ENCODE assay signal across 27 cellular contexts in the genomic region with DNA sequence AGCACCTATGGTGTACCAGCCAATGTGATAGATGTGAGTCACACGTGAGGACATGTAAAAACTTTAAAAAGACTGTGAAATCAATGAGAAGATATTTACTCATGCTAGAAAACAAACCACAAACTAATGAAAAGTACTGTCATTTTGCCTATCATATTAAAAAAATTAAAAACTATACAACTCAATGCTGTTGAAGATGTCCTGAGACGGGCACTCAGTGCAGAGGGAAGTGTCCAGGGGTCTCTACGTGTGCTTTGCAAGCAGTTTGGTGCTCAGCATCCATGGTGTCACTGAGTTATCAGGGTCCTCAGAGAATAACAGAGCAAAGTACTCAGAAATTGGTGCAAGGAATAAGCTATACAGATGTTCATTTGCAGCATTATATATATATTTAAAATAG.
"Had no signal": no experiment of that assay in that cellular context is flagged by ENCODE, and none has a peak within 500 bp of the region (broad histone marks: within the 10 kb centered on the region; RNA-seq: fewer than 3 reads in every experiment).

No MANE protein-coding gene starts in this region.

- H3K4me1 ChIP-seq: stomach, suprapubic skin, testis, thyroid gland, tibial nerve, transverse colon, upper lobe of left lung, upper lobe of right lung, uterus, vagina had no signal

- H3K27me3 ChIP-seq: stomach, suprapubic skin, testis, thyroid gland, tibial artery, tibial nerve, transverse colon, upper lobe of left lung, upper lobe of right lung, uterus, vagina had no signal

- H3K36me3 ChIP-seq: stomach, suprapubic skin, thoracic aorta, thyroid gland, tibial artery, tibial nerve, transverse colon, upper lobe of left lung, upper lobe of right lung, uterus, vagina had no signal

- ATAC-seq: stimulated activated effector memory CD8-positive, alpha-beta T cell treated with anti-CD3 and anti-CD28 coated beads, Interleukin-12 subunit alpha, Interleukin-12 subunit beta, amount 100 ng/mL, for 72 hours; stimulated activated memory B cell treated with anti-CD40 and anti-IgM and Interleukin-4, amounts not matched to agents 10 μg/mL and 1 μg/mL and 100 μg/mL, for 72 hours; stimulated activated naive B cell treated with anti-CD40 and anti-IgM and Interleukin-4, amounts not matched to agents 10 μg/mL and 1 μg/mL and 100 μg/mL, for 72 hours; stimulated activated naive CD8-positive, alpha-beta T cell treated with anti-CD3 and anti-CD28 coated beads, Interleukin-15, amount 100 ng/mL, for 72 hours; stimulated activated naive CD8-positive, alpha-beta T cell treated with anti-CD3 and anti-CD28 coated beads, Interleukin-15, Interleukin-2, amounts not matched to agents 100 U/mL and 50 U/mL, for 24 hours; upper lobe of right lung had no signal

- DNase-seq: stimulated activated CD4-positive, alpha-beta T cell treated with anti-CD3 and anti-CD28 coated beads, Interleukin-2, amount 100 ng/mL, for 48 hours; stimulated activated CD4-positive, alpha-beta T cell treated with anti-CD3 and anti-CD28 coated beads, Interleukin-4, amount 100 ng/mL, for 1 hour; stimulated activated CD4-positive, alpha-beta T cell treated with anti-CD3 and anti-CD28 coated beads, Interleukin-4, amount 100 ng/mL, for 24 hours; stimulated activated CD4-positive, alpha-beta T cell treated with anti-CD3 and anti-CD28 coated beads, Interleukin-4, amount 100 ng/mL, for 4 hours; stimulated activated CD8-positive, alpha-beta memory T cell treated with anti-CD3 and anti-CD28 coated beads, Interleukin-4, amount 100 ng/mL, for 48 hours; stimulated activated naive B cell treated with anti-CD40 and anti-IgM and Interleukin-4, amounts not matched to agents 10 μg/mL and 1 μg/mL and 100 μg/mL, for 72 hours; stimulated activated naive CD4-positive, alpha-beta T cell; stimulated activated naive CD4-positive, alpha-beta T cell treated with Interleukin-2 at 50 U/mL for 16 hours; stimulated activated naive CD8-positive, alpha-beta T cell treated with anti-CD3 and anti-CD28 coated beads, Interleukin-15, amount 100 ng/mL, for 72 hours; stimulated activated naive CD8-positive, alpha-beta T cell treated with anti-CD3 and anti-CD28 coated beads, Interleukin-15, Interleukin-2, amounts not matched to agents 100 U/mL and 50 U/mL, for 24 hours; stomach; substantia nigra; testis; thyroid gland; tibial artery; transverse colon; trophoblast cell; upper lobe of right lung; uterus had no signal

- H3K9me3 ChIP-seq: suprapubic skin, testis, thoracic aorta, thyroid gland, tibial artery, transverse colon, upper lobe of right lung, uterus, vagina had no signal

- H3K4me3 ChIP-seq: stomach, suprapubic skin, testis, thoracic aorta, thyroid gland, tibial artery, tibial nerve, transverse colon, upper lobe of left lung, upper lobe of right lung, uterus, vagina had no signal

- H3K27ac ChIP-seq: stomach, suprapubic skin, testis, thoracic aorta, thyroid gland, tibial artery, tibial nerve, transverse colon, upper lobe of left lung, upper lobe of right lung, uterus, vagina had no signal

- FAIRE-seq: urothelium cell line had no signal
